1 cellular context compared by ENCODE assay signal in the genomic region with DNA sequence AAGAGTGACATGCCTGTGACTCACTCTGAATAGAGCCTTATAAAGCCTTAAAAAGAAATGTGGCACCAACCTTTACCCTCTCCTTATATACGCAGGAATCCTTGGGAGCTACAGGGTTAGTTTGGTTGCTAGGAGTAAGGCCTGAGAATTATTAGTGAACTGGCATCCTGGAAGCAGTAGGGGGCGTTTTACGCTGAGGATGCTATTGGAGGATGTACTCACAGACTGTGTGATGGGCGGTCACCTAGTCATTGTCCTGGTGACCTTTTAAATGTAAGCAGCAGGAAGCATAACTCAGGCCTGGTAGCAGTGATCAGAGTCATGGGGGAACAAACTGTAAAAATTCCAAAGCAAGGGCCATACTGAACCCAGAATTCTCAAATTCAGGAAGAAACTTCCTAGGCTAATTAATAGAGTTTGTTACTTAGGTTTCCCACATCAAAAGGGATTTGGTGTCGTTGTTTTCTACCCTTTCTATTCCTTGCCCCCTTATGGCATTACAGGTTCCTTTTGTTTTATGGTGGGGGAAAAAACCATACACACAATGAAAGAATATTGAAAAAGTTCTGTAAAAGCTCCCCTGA.
A peak's percentile ranks its signal among the peaks of the same experiment; 100 is the strongest.
TF ChIP-seq lines count a peak whose summit lies in the region.

No MANE protein-coding gene starts in this region.

TF ChIP-seq in K562, 482 proteins besides CTCF, POLR2A, EP300 and RAD21 (continued from another document and continues in another):
- TF ChIP-seq, protein P1, sequence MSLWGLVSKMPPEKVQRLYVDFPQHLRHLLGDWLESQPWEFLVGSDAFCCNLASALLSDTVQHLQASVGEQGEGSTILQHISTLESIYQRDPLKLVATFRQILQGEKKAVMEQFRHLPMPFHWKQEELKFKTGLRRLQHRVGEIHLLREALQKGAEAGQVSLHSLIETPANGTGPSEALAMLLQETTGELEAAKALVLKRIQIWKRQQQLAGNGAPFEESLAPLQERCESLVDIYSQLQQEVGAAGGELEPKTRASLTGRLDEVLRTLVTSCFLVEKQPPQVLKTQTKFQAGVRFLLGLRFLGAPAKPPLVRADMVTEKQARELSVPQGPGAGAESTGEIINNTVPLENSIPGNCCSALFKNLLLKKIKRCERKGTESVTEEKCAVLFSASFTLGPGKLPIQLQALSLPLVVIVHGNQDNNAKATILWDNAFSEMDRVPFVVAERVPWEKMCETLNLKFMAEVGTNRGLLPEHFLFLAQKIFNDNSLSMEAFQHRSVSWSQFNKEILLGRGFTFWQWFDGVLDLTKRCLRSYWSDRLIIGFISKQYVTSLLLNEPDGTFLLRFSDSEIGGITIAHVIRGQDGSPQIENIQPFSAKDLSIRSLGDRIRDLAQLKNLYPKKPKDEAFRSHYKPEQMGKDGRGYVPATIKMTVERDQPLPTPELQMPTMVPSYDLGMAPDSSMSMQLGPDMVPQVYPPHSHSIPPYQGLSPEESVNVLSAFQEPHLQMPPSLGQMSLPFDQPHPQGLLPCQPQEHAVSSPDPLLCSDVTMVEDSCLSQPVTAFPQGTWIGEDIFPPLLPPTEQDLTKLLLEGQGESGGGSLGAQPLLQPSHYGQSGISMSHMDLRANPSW (CRISPR knock-in tag; IDR thresholded peaks at IDR 0.05) = no peak
- TF ChIP-seq SP1 (CRISPR knock-in tag; IDR thresholded peaks at IDR 0.05) (no peak), ATF1 (CRISPR knock-in tag; IDR thresholded peaks at IDR 0.05) (no peak), ATF1 (tag; IDR thresholded peaks at IDR 0.05) (no peak), ZNF23 (CRISPR knock-in tag; IDR thresholded peaks at IDR 0.05) (no peak), MTA3 (IDR thresholded peaks at IDR 0.05; ENCODE audit: borderline replicate concordance) (no peak), ZNF398 (CRISPR knock-in tag; IDR thresholded peaks at IDR 0.05) (no peak), CREB3 (tag; conservative IDR thresholded peaks at IDR 0.05; ENCODE audit: low read depth) (no peak), DPF2 (IDR thresholded peaks at IDR 0.05) (no peak), RERE (CRISPR knock-in tag; IDR thresholded peaks at IDR 0.05; ENCODE audit: borderline replicate concordance) (no peak), RFX7 (CRISPR knock-in tag; IDR thresholded peaks at IDR 0.05) (no peak), TCF7L2 (IDR thresholded peaks at IDR 0.05; ENCODE audit: low read depth, low read length) (no peak), ID3 (CRISPR knock-in tag; IDR thresholded peaks at IDR 0.05) (no peak), ID3 (tag; IDR thresholded peaks at IDR 0.05) (peak; percentile 83; the same call in 1 of the 2 replicates), ZNF780A (CRISPR knock-in tag; IDR thresholded peaks at IDR 0.05) (no peak), ZNF76 (CRISPR knock-in tag; IDR thresholded peaks at IDR 0.05; ENCODE audit: borderline replicate concordance) (no peak), EWSR1 (IDR thresholded peaks at IDR 0.05; ENCODE audit: borderline replicate concordance, low read depth, partially characterized antibody) (no peak), HDAC2 (IDR thresholded peaks at IDR 0.05) (peak; percentile 27; the same call in 1 of the 2 replicates), ZNF280A (IDR thresholded peaks at IDR 0.05; ENCODE audit: low read depth, partially characterized antibody) (no peak), RB1 (IDR thresholded peaks at IDR 0.05; ENCODE audit: low read depth) (no peak), GATAD2A (IDR thresholded peaks at IDR 0.05) (no peak), ZFX (CRISPR knock-in tag; IDR thresholded peaks at IDR 0.05) (0 out of 2 replicates have a peak, but pooled peaks have one; percentile 16), ZNF436 (CRISPR knock-in tag; IDR thresholded peaks at IDR 0.05) (no peak), ZNF551 (CRISPR knock-in tag; IDR thresholded peaks at IDR 0.05) (no peak), BRD4 (IDR thresholded peaks at IDR 0.05) (no peak), MED1 (CRISPR knock-in tag; IDR thresholded peaks at IDR 0.05; ENCODE audit: borderline replicate concordance) (no peak)
- TF ChIP-seq, protein P2, sequence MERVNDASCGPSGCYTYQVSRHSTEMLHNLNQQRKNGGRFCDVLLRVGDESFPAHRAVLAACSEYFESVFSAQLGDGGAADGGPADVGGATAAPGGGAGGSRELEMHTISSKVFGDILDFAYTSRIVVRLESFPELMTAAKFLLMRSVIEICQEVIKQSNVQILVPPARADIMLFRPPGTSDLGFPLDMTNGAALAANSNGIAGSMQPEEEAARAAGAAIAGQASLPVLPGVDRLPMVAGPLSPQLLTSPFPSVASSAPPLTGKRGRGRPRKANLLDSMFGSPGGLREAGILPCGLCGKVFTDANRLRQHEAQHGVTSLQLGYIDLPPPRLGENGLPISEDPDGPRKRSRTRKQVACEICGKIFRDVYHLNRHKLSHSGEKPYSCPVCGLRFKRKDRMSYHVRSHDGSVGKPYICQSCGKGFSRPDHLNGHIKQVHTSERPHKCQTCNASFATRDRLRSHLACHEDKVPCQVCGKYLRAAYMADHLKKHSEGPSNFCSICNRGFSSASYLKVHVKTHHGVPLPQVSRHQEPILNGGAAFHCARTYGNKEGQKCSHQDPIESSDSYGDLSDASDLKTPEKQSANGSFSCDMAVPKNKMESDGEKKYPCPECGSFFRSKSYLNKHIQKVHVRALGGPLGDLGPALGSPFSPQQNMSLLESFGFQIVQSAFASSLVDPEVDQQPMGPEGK (CRISPR knock-in tag; IDR thresholded peaks at IDR 0.05; ENCODE audit: borderline replicate concordance) = no peak
- TF ChIP-seq, protein P3, sequence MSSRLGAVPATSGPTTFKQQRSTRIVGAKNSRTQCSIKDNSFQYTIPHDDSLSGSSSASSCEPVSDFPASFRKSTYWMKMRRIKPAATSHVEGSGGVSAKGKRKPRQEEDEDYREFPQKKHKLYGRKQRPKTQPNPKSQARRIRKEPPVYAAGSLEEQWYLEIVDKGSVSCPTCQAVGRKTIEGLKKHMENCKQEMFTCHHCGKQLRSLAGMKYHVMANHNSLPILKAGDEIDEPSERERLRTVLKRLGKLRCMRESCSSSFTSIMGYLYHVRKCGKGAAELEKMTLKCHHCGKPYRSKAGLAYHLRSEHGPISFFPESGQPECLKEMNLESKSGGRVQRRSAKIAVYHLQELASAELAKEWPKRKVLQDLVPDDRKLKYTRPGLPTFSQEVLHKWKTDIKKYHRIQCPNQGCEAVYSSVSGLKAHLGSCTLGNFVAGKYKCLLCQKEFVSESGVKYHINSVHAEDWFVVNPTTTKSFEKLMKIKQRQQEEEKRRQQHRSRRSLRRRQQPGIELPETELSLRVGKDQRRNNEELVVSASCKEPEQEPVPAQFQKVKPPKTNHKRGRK (tag; IDR thresholded peaks at IDR 0.05) = no peak
- TF ChIP-seq, protein P4, sequence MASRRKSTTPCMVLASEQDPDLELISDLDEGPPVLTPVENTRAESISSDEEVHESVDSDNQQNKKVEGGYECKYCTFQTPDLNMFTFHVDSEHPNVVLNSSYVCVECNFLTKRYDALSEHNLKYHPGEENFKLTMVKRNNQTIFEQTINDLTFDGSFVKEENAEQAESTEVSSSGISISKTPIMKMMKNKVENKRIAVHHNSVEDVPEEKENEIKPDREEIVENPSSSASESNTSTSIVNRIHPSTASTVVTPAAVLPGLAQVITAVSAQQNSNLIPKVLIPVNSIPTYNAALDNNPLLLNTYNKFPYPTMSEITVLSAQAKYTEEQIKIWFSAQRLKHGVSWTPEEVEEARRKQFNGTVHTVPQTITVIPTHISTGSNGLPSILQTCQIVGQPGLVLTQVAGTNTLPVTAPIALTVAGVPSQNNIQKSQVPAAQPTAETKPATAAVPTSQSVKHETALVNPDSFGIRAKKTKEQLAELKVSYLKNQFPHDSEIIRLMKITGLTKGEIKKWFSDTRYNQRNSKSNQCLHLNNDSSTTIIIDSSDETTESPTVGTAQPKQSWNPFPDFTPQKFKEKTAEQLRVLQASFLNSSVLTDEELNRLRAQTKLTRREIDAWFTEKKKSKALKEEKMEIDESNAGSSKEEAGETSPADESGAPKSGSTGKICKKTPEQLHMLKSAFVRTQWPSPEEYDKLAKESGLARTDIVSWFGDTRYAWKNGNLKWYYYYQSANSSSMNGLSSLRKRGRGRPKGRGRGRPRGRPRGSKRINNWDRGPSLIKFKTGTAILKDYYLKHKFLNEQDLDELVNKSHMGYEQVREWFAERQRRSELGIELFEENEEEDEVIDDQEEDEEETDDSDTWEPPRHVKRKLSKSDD (conservative IDR thresholded peaks at IDR 0.05; ENCODE audit: low read length) = no peak
